17 cellular contexts compared by ENCODE assay signal in the genomic region with DNA sequence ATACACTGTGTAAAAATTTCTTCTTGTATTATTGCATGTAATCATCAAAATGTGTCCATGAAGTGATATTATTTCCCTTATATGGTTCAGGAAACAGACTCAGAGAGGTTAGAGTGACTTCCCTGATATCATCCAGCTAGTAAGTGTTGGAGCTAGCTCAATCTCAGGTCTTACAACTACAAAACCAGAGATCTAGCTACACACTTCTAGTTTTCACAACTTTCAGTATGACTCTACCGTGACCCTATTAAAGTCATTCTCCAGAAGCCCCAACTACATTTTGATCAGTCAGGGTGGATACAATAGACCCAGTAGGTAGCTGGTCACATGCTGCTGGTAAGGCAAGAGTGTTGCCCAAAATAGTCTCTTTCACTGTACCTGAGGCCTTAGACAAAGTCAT.
DNase-seq lines count a peak whose midpoint lies in the region; ATAC-seq and TF ChIP-seq lines count a peak whose summit lies in the region.
"Had no signal": no experiment of that assay in that cellular context is flagged by ENCODE, and none has a peak within 500 bp of the region (broad histone marks: within the 10 kb centered on the region; RNA-seq: fewer than 3 reads in every experiment).

No MANE protein-coding gene starts in this region.

- CTCF ChIA-PET in WTC11 (lab: Charles Lee) (interaction anchor here (1.5 to 2.0 kb wide), 4 partner anchors 18 to 110 kb away, joined by 3 to 15 read pairs (median 6); no protein-coding TSS in a partner anchor), GM10248 (lab: Yijun Ruan, JAX) (interaction anchor here (0.9 kb wide), 2 partner anchors 10 to 12 kb away, joined by 3 read pairs; no protein-coding TSS in a partner anchor)
- CTCF ChIA-PET in activated CD4-positive, alpha-beta memory T cell treated with anti-CD3 and anti-CD28 coated beads, Interleukin-2, amount 10 ng/mL, durations not matched to agents 7 days and 5 days (lab: Charles Lee): interaction anchor here (1.5 kb wide), 1 partner anchor 110 kb away, joined by 4 read pairs; no protein-coding TSS in a partner anchor
- CTCF ChIA-PET in CD8-positive, alpha-beta T cell (lab: Charles Lee): no interaction called here

- DNase-seq in WTC11 (ENCODE audit: low spot score) (no peak), GM10248 (ENCODE audit: extremely low spot score) (no peak)
- no peak for DNase-seq in activated CD4-positive, alpha-beta memory T cell treated with anti-CD3 and anti-CD28 coated beads, Interleukin-2, amount 10 ng/mL, durations not matched to agents 7 days and 5 days
- no peak for DNase-seq in CD8-positive, alpha-beta T cell
- DNase-seq: Caco-2; HCEC 1CT; NCI-H1048; NCI-H2081; NCI-H2227 treated with DMSO at 0.1 percent for 48 hours; NK-92 treated with Interleukin-12 subunit alpha and Interleukin-12 subunit beta, amount 100 ng/mL, for 24 hours; SIG-M5 had no signal

- no peak overlapping the region for H3K4me3 Mint-ChIP-seq in WTC11
- H3K4me3 Mint-ChIP-seq in activated CD4-positive, alpha-beta memory T cell treated with anti-CD3 and anti-CD28 coated beads, Interleukin-2, amount 10 ng/mL, durations not matched to agents 7 days and 5 days: no peak overlapping the region
- H3K4me3 Mint-ChIP-seq in CD8-positive, alpha-beta T cell: no peak overlapping the region
- H3K4me3 Mint-ChIP-seq: T-helper 1 cell treated with Interleukin-12 subunit alpha and Interleukin-12 subunit beta and Interleukin-4 antibody, amounts not matched to agents 30 μg/mL and 1 μg/mL, for 36 hours had no signal

- no peaks in the 10 kb centered on the region for H3K27me3 Mint-ChIP-seq in WTC11 (ENCODE audit: low read depth)
- no peaks in the 10 kb centered on the region for H3K27me3 Mint-ChIP-seq in activated CD4-positive, alpha-beta memory T cell treated with anti-CD3 and anti-CD28 coated beads, Interleukin-2, amount 10 ng/mL, durations not matched to agents 7 days and 5 days
- H3K27me3 Mint-ChIP-seq in CD8-positive, alpha-beta T cell (ENCODE audit: low read depth): peaks cover 5% of the 10 kb centered on the region

- H3K9me3 Mint-ChIP-seq in WTC11: peaks cover 6% of the 10 kb centered on the region
- no peaks in the 10 kb centered on the region for H3K9me3 Mint-ChIP-seq in activated CD4-positive, alpha-beta memory T cell treated with anti-CD3 and anti-CD28 coated beads, Interleukin-2, amount 10 ng/mL, durations not matched to agents 7 days and 5 days
- no peaks in the 10 kb centered on the region for H3K9me3 Mint-ChIP-seq in CD8-positive, alpha-beta T cell
- H3K9me3 Mint-ChIP-seq: T-helper 1 cell treated with Interleukin-12 subunit alpha and Interleukin-12 subunit beta and Interleukin-4 antibody, amounts not matched to agents 30 μg/mL and 1 μg/mL, for 36 hours had no signal

- POLR2A ChIA-PET in WTC11 (lab: Charles Lee) (no interaction called here), GM10248 (lab: Yijun Ruan, JAX) (no interaction called here)
- POLR2A ChIA-PET in activated CD4-positive, alpha-beta memory T cell treated with anti-CD3 and anti-CD28 coated beads, Interleukin-2, amount 10 ng/mL, durations not matched to agents 7 days and 5 days (lab: Charles Lee): no interaction called here
- POLR2A ChIA-PET in CD8-positive, alpha-beta T cell (lab: Charles Lee): no interaction called here

- no peak overlapping the region for H3K27ac Mint-ChIP-seq in WTC11
- no peak overlapping the region for H3K27ac Mint-ChIP-seq in activated CD4-positive, alpha-beta memory T cell treated with anti-CD3 and anti-CD28 coated beads, Interleukin-2, amount 10 ng/mL, durations not matched to agents 7 days and 5 days
- no peak overlapping the region for H3K27ac Mint-ChIP-seq in CD8-positive, alpha-beta T cell
- H3K27ac Mint-ChIP-seq: T-helper 1 cell treated with Interleukin-12 subunit alpha and Interleukin-12 subunit beta and Interleukin-4 antibody, amounts not matched to agents 30 μg/mL and 1 μg/mL, for 36 hours had no signal

- no peak overlapping the region for H3K27ac ChIP-seq in CD8-positive, alpha-beta T cell (ENCODE audit: low read depth, low read length)
- H3K27ac ChIP-seq: C4-2B, KMS-11 had no signal

- H3K4me3 ChIP-seq in CD8-positive, alpha-beta T cell (ENCODE audit: low read depth, low read length): no peak overlapping the region

- ATAC-seq in GM18867 (IDR thresholded peaks at IDR 0.05; ENCODE audit: unreplicated experiment) (peak; percentile 38), GM19463 (IDR thresholded peaks at IDR 0.05; ENCODE audit: unreplicated experiment) (peak; percentile 37), HG03175 (IDR thresholded peaks at IDR 0.05; ENCODE audit: unreplicated experiment) (peak; percentile 39), WTC11 (peak; percentile 11; the same call in 1 of the 2 replicates)
- no peak for ATAC-seq in CD8-positive, alpha-beta T cell

- no peaks in the 10 kb centered on the region for H3K36me3 ChIP-seq in CD8-positive, alpha-beta T cell (ENCODE audit: insufficient read depth, low read length)

- H3K4me1 Mint-ChIP-seq in WTC11: peaks cover 13% of the 10 kb centered on the region
- H3K4me1 Mint-ChIP-seq in activated CD4-positive, alpha-beta memory T cell treated with anti-CD3 and anti-CD28 coated beads, Interleukin-2, amount 10 ng/mL, durations not matched to agents 7 days and 5 days: no peaks in the 10 kb centered on the region
- no peaks in the 10 kb centered on the region for H3K4me1 Mint-ChIP-seq in CD8-positive, alpha-beta T cell (ENCODE audit: low read depth)

- TF ChIP-seq CTCF in WTC11 (IDR thresholded peaks at IDR 0.05) (no peak), GM10248 (IDR thresholded peaks at IDR 0.05; ENCODE audit: control extremely low read depth, extremely low read depth, low read depth, missing control alignments) (no peak)
- TF ChIP-seq CTCF in CD8-positive, alpha-beta T cell (IDR thresholded peaks at IDR 0.05): no peak

- no peaks in the 10 kb centered on the region for H3K27me3 ChIP-seq in CD8-positive, alpha-beta T cell (ENCODE audit: insufficient read depth, low read length)

- intact Hi-C loops in CD8-positive, alpha-beta T cell (cut with DNase I, micrococcal nuclease): no loop called here

- no peaks in the 10 kb centered on the region for H3K4me1 ChIP-seq in CD8-positive, alpha-beta T cell (ENCODE audit: insufficient read depth, low read length)
- H3K4me1 ChIP-seq: Caco-2 had no signal

- H3K36me3 Mint-ChIP-seq in WTC11: no peaks in the 10 kb centered on the region
- H3K36me3 Mint-ChIP-seq in activated CD4-positive, alpha-beta memory T cell treated with anti-CD3 and anti-CD28 coated beads, Interleukin-2, amount 10 ng/mL, durations not matched to agents 7 days and 5 days (ENCODE audit: low read depth): no peaks in the 10 kb centered on the region
- H3K36me3 Mint-ChIP-seq in CD8-positive, alpha-beta T cell: no peaks in the 10 kb centered on the region

- H3K9me3 ChIP-seq in CD8-positive, alpha-beta T cell (ENCODE audit: low read length): no peaks in the 10 kb centered on the region
- H3K9me3 ChIP-seq: Caco-2 had no signal

TF ChIP-seq in WTC11, 78 proteins besides CTCF, POLR2A, EP300 and RAD21:
- TF ChIP-seq, protein P1, sequence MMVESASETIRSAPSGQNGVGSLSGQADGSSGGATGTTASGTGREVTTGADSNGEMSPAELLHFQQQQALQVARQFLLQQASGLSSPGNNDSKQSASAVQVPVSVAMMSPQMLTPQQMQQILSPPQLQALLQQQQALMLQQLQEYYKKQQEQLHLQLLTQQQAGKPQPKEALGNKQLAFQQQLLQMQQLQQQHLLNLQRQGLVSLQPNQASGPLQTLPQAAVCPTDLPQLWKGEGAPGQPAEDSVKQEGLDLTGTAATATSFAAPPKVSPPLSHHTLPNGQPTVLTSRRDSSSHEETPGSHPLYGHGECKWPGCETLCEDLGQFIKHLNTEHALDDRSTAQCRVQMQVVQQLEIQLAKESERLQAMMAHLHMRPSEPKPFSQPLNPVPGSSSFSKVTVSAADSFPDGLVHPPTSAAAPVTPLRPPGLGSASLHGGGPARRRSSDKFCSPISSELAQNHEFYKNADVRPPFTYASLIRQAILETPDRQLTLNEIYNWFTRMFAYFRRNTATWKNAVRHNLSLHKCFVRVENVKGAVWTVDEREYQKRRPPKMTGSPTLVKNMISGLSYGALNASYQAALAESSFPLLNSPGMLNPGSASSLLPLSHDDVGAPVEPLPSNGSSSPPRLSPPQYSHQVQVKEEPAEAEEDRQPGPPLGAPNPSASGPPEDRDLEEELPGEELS (CRISPR knock-in tag; IDR thresholded peaks at IDR 0.05): no peak
- TF ChIP-seq, protein P2, sequence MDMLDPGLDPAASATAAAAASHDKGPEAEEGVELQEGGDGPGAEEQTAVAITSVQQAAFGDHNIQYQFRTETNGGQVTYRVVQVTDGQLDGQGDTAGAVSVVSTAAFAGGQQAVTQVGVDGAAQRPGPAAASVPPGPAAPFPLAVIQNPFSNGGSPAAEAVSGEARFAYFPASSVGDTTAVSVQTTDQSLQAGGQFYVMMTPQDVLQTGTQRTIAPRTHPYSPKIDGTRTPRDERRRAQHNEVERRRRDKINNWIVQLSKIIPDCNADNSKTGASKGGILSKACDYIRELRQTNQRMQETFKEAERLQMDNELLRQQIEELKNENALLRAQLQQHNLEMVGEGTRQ (CRISPR knock-in tag; IDR thresholded peaks at IDR 0.05): 0 out of 2 replicates have a peak, but pooled peaks have one; percentile 15
